1 cellular context compared by ENCODE assay signal in the genomic region with DNA sequence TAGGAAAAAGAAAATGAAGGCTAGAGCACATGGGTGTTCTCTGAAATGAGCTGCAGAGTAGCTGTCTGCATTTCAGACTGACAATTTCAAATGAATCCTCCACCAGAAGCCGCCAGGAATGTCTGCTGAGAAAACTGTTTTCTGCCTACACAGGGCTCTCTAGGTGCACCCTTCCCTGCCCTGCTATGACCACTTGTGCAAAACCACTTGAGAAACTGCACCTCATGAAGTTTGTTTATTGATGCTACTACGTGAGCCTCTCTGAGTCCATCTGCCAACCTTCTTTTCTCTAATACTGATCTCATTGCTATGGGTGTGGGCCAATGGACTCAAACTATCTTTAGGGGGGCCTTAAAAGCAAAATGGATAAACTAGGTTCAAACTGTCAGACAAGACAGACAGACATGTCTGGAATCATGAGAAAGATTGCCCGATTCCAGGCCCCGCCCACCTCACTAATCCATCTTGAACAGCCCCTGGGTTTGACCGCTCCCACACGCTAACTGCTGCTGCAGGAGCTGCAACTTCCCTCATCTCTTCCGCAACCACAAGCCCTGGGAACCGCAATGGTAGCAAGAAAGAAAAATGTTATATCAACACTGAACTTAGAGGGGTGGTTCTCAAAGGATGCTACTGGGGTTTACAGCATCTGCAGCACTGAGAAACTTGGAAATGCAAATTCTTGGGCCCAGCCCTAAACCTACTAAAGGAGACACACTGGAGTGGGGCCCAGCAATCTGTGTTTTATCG.
TF ChIP-seq lines count a peak whose summit lies in the region.

No MANE protein-coding gene starts in this region.

TF ChIP-seq in K562, 482 proteins besides CTCF, POLR2A, EP300 and RAD21 (continued from another document and continues in another):
- TF ChIP-seq, protein P1, sequence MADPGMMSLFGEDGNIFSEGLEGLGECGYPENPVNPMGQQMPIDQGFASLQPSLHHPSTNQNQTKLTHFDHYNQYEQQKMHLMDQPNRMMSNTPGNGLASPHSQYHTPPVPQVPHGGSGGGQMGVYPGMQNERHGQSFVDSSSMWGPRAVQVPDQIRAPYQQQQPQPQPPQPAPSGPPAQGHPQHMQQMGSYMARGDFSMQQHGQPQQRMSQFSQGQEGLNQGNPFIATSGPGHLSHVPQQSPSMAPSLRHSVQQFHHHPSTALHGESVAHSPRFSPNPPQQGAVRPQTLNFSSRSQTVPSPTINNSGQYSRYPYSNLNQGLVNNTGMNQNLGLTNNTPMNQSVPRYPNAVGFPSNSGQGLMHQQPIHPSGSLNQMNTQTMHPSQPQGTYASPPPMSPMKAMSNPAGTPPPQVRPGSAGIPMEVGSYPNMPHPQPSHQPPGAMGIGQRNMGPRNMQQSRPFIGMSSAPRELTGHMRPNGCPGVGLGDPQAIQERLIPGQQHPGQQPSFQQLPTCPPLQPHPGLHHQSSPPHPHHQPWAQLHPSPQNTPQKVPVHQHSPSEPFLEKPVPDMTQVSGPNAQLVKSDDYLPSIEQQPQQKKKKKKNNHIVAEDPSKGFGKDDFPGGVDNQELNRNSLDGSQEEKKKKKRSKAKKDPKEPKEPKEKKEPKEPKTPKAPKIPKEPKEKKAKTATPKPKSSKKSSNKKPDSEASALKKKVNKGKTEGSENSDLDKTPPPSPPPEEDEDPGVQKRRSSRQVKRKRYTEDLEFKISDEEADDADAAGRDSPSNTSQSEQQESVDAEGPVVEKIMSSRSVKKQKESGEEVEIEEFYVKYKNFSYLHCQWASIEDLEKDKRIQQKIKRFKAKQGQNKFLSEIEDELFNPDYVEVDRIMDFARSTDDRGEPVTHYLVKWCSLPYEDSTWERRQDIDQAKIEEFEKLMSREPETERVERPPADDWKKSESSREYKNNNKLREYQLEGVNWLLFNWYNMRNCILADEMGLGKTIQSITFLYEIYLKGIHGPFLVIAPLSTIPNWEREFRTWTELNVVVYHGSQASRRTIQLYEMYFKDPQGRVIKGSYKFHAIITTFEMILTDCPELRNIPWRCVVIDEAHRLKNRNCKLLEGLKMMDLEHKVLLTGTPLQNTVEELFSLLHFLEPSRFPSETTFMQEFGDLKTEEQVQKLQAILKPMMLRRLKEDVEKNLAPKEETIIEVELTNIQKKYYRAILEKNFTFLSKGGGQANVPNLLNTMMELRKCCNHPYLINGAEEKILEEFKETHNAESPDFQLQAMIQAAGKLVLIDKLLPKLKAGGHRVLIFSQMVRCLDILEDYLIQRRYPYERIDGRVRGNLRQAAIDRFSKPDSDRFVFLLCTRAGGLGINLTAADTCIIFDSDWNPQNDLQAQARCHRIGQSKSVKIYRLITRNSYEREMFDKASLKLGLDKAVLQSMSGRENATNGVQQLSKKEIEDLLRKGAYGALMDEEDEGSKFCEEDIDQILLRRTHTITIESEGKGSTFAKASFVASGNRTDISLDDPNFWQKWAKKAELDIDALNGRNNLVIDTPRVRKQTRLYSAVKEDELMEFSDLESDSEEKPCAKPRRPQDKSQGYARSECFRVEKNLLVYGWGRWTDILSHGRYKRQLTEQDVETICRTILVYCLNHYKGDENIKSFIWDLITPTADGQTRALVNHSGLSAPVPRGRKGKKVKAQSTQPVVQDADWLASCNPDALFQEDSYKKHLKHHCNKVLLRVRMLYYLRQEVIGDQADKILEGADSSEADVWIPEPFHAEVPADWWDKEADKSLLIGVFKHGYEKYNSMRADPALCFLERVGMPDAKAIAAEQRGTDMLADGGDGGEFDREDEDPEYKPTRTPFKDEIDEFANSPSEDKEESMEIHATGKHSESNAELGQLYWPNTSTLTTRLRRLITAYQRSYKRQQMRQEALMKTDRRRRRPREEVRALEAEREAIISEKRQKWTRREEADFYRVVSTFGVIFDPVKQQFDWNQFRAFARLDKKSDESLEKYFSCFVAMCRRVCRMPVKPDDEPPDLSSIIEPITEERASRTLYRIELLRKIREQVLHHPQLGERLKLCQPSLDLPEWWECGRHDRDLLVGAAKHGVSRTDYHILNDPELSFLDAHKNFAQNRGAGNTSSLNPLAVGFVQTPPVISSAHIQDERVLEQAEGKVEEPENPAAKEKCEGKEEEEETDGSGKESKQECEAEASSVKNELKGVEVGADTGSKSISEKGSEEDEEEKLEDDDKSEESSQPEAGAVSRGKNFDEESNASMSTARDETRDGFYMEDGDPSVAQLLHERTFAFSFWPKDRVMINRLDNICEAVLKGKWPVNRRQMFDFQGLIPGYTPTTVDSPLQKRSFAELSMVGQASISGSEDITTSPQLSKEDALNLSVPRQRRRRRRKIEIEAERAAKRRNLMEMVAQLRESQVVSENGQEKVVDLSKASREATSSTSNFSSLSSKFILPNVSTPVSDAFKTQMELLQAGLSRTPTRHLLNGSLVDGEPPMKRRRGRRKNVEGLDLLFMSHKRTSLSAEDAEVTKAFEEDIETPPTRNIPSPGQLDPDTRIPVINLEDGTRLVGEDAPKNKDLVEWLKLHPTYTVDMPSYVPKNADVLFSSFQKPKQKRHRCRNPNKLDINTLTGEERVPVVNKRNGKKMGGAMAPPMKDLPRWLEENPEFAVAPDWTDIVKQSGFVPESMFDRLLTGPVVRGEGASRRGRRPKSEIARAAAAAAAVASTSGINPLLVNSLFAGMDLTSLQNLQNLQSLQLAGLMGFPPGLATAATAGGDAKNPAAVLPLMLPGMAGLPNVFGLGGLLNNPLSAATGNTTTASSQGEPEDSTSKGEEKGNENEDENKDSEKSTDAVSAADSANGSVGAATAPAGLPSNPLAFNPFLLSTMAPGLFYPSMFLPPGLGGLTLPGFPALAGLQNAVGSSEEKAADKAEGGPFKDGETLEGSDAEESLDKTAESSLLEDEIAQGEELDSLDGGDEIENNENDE (IDR thresholded peaks at IDR 0.05; ENCODE audit: low read depth, low read length), result no peak
- TF ChIP-seq ELF2 (CRISPR knock-in tag; IDR thresholded peaks at IDR 0.05) (no peak), ZSCAN29 (IDR thresholded peaks at IDR 0.05) (no peak), ZNF23 (CRISPR knock-in tag; IDR thresholded peaks at IDR 0.05) (no peak), HOXB6 (CRISPR knock-in tag; IDR thresholded peaks at IDR 0.05; ENCODE audit: borderline replicate concordance) (no peak), U2AF2 (optimal IDR thresholded peaks at IDR 0.05; ENCODE audit: low read depth, low read length) (no peak), ZNF274 (IDR thresholded peaks at IDR 0.05; ENCODE audit: borderline replicate concordance, low read depth, low read length) (no peak), ARHGAP35 (IDR thresholded peaks at IDR 0.05; ENCODE audit: partially characterized antibody) (no peak), ZEB2 (IDR thresholded peaks at IDR 0.05) (no peak), TEAD4 (IDR thresholded peaks at IDR 0.05; ENCODE audit: low read length) (peak; percentile 90), TEAD4 (CRISPR knock-in tag; IDR thresholded peaks at IDR 0.05; ENCODE audit: borderline replicate concordance) (no peak), TAF7 (tag; IDR thresholded peaks at IDR 0.05) (no peak), MEF2D (tag; conservative IDR thresholded peaks at IDR 0.05; ENCODE audit: low read depth) (no peak), NELFE (IDR thresholded peaks at IDR 0.05; ENCODE audit: insufficient read depth, insufficient read length) (no peak), C11orf30 (IDR thresholded peaks at IDR 0.05; ENCODE audit: low read depth) (no peak), POLR2B (IDR thresholded peaks at IDR 0.05; ENCODE audit: low read depth, partially characterized antibody) (no peak), CXXC5 (CRISPR knock-in tag; IDR thresholded peaks at IDR 0.05) (peak; percentile 41; the same call in 1 of the 2 replicates), POLR3A (IDR thresholded peaks at IDR 0.05; ENCODE audit: borderline replicate concordance, extremely low read depth, insufficient read depth, insufficient read length) (no peak), MYNN (IDR thresholded peaks at IDR 0.05) (no peak), MYNN (CRISPR knock-in tag; IDR thresholded peaks at IDR 0.05) (no peak), RB1 (IDR thresholded peaks at IDR 0.05; ENCODE audit: low read depth) (no peak), SAFB2 (IDR thresholded peaks at IDR 0.05; ENCODE audit: borderline replicate concordance, low read depth, low read length, severe bottlenecking) (no peak), SRSF1 (IDR thresholded peaks at IDR 0.05; ENCODE audit: low read depth, low read length) (no peak), MAFG (tag; conservative IDR thresholded peaks at IDR 0.05) (no peak), NONO (IDR thresholded peaks at IDR 0.05; ENCODE audit: low read depth in 2 of 2, low read length in 1 of 2) (no peak), ASH1L (IDR thresholded peaks at IDR 0.05; ENCODE audit: borderline replicate concordance, low read depth, partially characterized antibody) (no peak)
- TF ChIP-seq, protein P2, sequence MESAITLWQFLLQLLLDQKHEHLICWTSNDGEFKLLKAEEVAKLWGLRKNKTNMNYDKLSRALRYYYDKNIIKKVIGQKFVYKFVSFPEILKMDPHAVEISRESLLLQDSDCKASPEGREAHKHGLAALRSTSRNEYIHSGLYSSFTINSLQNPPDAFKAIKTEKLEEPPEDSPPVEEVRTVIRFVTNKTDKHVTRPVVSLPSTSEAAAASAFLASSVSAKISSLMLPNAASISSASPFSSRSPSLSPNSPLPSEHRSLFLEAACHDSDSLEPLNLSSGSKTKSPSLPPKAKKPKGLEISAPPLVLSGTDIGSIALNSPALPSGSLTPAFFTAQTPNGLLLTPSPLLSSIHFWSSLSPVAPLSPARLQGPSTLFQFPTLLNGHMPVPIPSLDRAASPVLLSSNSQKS (CRISPR knock-in tag; IDR thresholded peaks at IDR 0.05), result no peak
- TF ChIP-seq, protein P3, sequence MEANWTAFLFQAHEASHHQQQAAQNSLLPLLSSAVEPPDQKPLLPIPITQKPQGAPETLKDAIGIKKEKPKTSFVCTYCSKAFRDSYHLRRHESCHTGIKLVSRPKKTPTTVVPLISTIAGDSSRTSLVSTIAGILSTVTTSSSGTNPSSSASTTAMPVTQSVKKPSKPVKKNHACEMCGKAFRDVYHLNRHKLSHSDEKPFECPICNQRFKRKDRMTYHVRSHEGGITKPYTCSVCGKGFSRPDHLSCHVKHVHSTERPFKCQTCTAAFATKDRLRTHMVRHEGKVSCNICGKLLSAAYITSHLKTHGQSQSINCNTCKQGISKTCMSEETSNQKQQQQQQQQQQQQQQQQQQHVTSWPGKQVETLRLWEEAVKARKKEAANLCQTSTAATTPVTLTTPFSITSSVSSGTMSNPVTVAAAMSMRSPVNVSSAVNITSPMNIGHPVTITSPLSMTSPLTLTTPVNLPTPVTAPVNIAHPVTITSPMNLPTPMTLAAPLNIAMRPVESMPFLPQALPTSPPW (CRISPR knock-in tag; IDR thresholded peaks at IDR 0.05), result peak; percentile 40; the same call in 1 of the 2 replicates
- TF ChIP-seq, protein P4, sequence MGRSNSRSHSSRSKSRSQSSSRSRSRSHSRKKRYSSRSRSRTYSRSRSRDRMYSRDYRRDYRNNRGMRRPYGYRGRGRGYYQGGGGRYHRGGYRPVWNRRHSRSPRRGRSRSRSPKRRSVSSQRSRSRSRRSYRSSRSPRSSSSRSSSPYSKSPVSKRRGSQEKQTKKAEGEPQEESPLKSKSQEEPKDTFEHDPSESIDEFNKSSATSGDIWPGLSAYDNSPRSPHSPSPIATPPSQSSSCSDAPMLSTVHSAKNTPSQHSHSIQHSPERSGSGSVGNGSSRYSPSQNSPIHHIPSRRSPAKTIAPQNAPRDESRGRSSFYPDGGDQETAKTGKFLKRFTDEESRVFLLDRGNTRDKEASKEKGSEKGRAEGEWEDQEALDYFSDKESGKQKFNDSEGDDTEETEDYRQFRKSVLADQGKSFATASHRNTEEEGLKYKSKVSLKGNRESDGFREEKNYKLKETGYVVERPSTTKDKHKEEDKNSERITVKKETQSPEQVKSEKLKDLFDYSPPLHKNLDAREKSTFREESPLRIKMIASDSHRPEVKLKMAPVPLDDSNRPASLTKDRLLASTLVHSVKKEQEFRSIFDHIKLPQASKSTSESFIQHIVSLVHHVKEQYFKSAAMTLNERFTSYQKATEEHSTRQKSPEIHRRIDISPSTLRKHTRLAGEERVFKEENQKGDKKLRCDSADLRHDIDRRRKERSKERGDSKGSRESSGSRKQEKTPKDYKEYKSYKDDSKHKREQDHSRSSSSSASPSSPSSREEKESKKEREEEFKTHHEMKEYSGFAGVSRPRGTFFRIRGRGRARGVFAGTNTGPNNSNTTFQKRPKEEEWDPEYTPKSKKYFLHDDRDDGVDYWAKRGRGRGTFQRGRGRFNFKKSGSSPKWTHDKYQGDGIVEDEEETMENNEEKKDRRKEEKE (IDR thresholded peaks at IDR 0.05; ENCODE audit: borderline replicate concordance in 1 of 2, control insufficient read depth in 1 of 2, low read depth in 2 of 2, low read length in 1 of 2), result no peak
- TF ChIP-seq, protein P5, sequence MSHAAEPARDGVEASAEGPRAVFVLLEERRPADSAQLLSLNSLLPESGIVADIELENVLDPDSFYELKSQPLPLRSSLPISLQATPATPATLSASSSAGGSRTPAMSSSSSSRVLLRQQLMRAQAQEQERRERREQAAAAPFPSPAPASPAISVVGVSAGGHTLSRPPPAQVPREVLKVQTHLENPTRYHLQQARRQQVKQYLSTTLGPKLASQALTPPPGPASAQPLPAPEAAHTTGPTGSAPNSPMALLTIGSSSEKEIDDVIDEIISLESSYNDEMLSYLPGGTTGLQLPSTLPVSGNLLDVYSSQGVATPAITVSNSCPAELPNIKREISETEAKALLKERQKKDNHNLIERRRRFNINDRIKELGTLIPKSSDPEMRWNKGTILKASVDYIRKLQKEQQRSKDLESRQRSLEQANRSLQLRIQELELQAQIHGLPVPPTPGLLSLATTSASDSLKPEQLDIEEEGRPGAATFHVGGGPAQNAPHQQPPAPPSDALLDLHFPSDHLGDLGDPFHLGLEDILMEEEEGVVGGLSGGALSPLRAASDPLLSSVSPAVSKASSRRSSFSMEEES (CRISPR knock-in tag; IDR thresholded peaks at IDR 0.05), result no peak
- TF ChIP-seq, protein P6, sequence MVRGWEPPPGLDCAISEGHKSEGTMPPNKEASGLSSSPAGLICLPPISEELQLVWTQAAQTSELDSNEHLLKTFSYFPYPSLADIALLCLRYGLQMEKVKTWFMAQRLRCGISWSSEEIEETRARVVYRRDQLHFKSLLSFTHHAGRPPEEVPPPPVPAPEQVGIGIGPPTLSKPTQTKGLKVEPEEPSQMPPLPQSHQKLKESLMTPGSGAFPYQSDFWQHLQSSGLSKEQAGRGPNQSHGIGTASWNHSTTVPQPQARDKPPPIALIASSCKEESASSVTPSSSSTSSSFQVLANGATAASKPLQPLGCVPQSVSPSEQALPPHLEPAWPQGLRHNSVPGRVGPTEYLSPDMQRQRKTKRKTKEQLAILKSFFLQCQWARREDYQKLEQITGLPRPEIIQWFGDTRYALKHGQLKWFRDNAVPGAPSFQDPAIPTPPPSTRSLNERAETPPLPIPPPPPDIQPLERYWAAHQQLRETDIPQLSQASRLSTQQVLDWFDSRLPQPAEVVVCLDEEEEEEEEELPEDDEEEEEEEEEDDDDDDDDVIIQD (CRISPR knock-in tag; IDR thresholded peaks at IDR 0.05), result no peak
- TF ChIP-seq, protein P7, sequence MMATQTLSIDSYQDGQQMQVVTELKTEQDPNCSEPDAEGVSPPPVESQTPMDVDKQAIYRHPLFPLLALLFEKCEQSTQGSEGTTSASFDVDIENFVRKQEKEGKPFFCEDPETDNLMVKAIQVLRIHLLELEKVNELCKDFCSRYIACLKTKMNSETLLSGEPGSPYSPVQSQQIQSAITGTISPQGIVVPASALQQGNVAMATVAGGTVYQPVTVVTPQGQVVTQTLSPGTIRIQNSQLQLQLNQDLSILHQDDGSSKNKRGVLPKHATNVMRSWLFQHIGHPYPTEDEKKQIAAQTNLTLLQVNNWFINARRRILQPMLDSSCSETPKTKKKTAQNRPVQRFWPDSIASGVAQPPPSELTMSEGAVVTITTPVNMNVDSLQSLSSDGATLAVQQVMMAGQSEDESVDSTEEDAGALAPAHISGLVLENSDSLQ (IDR thresholded peaks at IDR 0.05), result peak; percentile 73
